In the genomic region with DNA sequence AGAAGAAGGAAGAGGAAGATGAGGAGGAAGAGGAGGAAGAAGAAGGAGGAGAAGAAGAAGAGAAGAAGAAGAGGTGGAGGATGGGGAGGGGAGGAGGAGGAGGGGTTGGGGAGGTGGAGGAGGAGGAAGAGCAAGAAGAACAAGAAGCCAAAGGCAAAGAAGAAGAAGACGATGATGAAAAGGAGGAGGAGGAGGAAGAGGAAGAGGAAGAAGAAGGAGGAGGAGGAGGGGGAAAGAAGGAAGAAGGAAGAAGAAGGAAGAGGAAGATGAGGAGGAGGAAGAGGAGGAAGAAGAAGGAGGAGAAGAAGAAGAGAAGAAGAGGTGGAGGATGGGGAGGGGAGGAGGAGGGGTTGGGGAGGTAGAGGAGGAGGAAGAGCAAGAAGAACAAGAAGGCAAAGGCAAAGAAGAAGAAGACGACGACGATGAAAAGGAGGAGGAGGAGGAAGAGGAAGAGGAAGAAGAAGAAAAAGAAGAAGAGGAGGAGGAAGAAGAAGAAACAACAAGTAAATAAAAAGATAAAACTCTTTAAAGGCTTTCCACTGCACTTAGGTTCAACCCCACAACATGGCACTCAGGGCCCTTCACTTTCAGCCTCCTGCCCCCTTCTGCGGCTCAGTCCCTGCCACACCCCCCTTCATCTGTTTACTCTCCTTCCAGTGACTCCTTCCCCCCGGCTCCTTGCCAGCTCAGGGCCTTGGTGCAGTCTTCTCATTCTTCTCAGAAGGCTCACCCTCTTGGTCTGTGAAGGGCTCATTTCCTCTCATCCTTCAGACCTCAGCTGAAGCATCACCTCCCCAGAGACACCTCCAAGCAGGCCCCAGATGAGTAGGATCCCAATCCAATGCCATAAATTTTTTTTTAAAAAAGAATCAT, we compare ENCODE assay signal across 11 cellular contexts.
DNase-seq lines count a peak whose midpoint lies in the region; ATAC-seq, FAIRE-seq and TF ChIP-seq lines count a peak whose summit lies in the region.
"Had no signal": no experiment of that assay in that cellular context is flagged by ENCODE, and none has a peak within 500 bp of the region (broad histone marks: within the 10 kb centered on the region; RNA-seq: fewer than 3 reads in every experiment).

No MANE protein-coding gene starts in this region.

- H3K4me3 ChIP-seq in sigmoid colon: no peak overlapping the region

- peaks cover 0 to 17% (median 14%) of the 10 kb centered on the region in 4 donors for H3K4me1 ChIP-seq in sigmoid colon

- 56 to 68% methylated on average over 6 of the region's 6 CpGs for WGBS in sigmoid colon, 2 donors

- H3K27me3 ChIP-seq in sigmoid colon: peaks cover 0 to 20% (median 8%) of the 10 kb centered on the region in 3 donors

- H3K27ac Mint-ChIP-seq in T-helper 2 cell treated with Interferon-gamma antibody and Interleukin-4, amounts not matched to agents 5 μg/mL and 100 μg/mL, for 36 hours: peak overlapping the region; percentile 59
- H3K27ac Mint-ChIP-seq in HFFc6: no peak overlapping the region
- peak overlapping the region; percentile 81 for H3K27ac Mint-ChIP-seq in activated naive CD8-positive, alpha-beta T cell treated with anti-CD3 and anti-CD28 coated beads, Interleukin-2, amount 10 ng/mL, durations not matched to agents 7 days and 5 days

- no peaks in the 10 kb centered on the region for H3K36me3 ChIP-seq in sigmoid colon

- no peak for DNase-seq in T-helper 2 cell treated with Interferon-gamma antibody and Interleukin-4, amounts not matched to agents 5 μg/mL and 100 μg/mL, for 36 hours (ENCODE audit: low spot score)
- no peak for DNase-seq in T-helper 2 cell
- peak; percentile 36 for DNase-seq in HFFc6
- DNase-seq in activated naive CD8-positive, alpha-beta T cell treated with anti-CD3 and anti-CD28 coated beads, Interleukin-2, amount 10 ng/mL, durations not matched to agents 7 days and 5 days: no peak
- DNase-seq in sigmoid colon: peak; percentile 55
- no peak for DNase-seq in HUDEP-2 (lab: John Stamatoyannopoulos, UW; ENCODE audit: unreplicated experiment in 76 of 76)
- DNase-seq in GM20000 (ENCODE audit: low spot score): no peak
- no peak for DNase-seq in H54 (ENCODE audit: insufficient read length, low spot score)
- DNase-seq: NCI-H1694, OCI-M1 had no signal

- peak; percentile 17 for ATAC-seq in activated naive CD8-positive, alpha-beta T cell treated with anti-CD3 and anti-CD28 coated beads, Interleukin-2, amount 10 ng/mL, durations not matched to agents 7 days and 5 days (ENCODE audit: low read depth)

- H3K9me3 ChIP-seq in sigmoid colon: no peaks in the 10 kb centered on the region

- H3K27me3 Mint-ChIP-seq in T-helper 2 cell treated with Interferon-gamma antibody and Interleukin-4, amounts not matched to agents 5 μg/mL and 100 μg/mL, for 36 hours (ENCODE audit: low read depth): peaks cover 3% of the 10 kb centered on the region
- peaks cover 56% of the 10 kb centered on the region for H3K27me3 Mint-ChIP-seq in HFFc6 (ENCODE audit: insufficient read depth)
- no peaks in the 10 kb centered on the region for H3K27me3 Mint-ChIP-seq in activated naive CD8-positive, alpha-beta T cell treated with anti-CD3 and anti-CD28 coated beads, Interleukin-2, amount 10 ng/mL, durations not matched to agents 7 days and 5 days

- intact Hi-C loops in sigmoid colon (cut with DNase I): no loop called here

- H3K27ac ChIP-seq in sigmoid colon: no peak overlapping the region

- no peak overlapping the region for H3K4me3 Mint-ChIP-seq in T-helper 2 cell treated with Interferon-gamma antibody and Interleukin-4, amounts not matched to agents 5 μg/mL and 100 μg/mL, for 36 hours
- H3K4me3 Mint-ChIP-seq in HFFc6: no peak overlapping the region
- no peak overlapping the region for H3K4me3 Mint-ChIP-seq in activated naive CD8-positive, alpha-beta T cell treated with anti-CD3 and anti-CD28 coated beads, Interleukin-2, amount 10 ng/mL, durations not matched to agents 7 days and 5 days

- TF ChIP-seq EP300 in sigmoid colon (IDR thresholded peaks at IDR 0.05): no peak

- peaks cover 41% of the 10 kb centered on the region for H3K4me1 Mint-ChIP-seq in T-helper 2 cell treated with Interferon-gamma antibody and Interleukin-4, amounts not matched to agents 5 μg/mL and 100 μg/mL, for 36 hours (ENCODE audit: low read depth)
- no peaks in the 10 kb centered on the region; the same call in 1 of the 2 replicates for H3K4me1 Mint-ChIP-seq in HFFc6 (ENCODE audit: low read depth)
- peaks cover 43% of the 10 kb centered on the region for H3K4me1 Mint-ChIP-seq in activated naive CD8-positive, alpha-beta T cell treated with anti-CD3 and anti-CD28 coated beads, Interleukin-2, amount 10 ng/mL, durations not matched to agents 7 days and 5 days

- TF ChIP-seq CTCF in HFFc6 (IDR thresholded peaks at IDR 0.05) (no peak), sigmoid colon (IDR thresholded peaks at IDR 0.05) (no peak), GM20000 (IDR thresholded peaks at IDR 0.05; ENCODE audit: extremely low read depth, missing control alignments) (no peak)

- FAIRE-seq in H54 (lab: Jason Lieb, UNC): no peak
- FAIRE-seq: HTR-8/SVneo had no signal

- TF ChIP-seq POLR2A in sigmoid colon (IDR thresholded peaks at IDR 0.05) (no peak), H54 (IDR thresholded peaks at IDR 0.05; ENCODE audit: low read depth, low read length) (no peak)

- no peaks in the 10 kb centered on the region for H3K36me3 Mint-ChIP-seq in T-helper 2 cell treated with Interferon-gamma antibody and Interleukin-4, amounts not matched to agents 5 μg/mL and 100 μg/mL, for 36 hours (ENCODE audit: low read depth)
- H3K36me3 Mint-ChIP-seq in HFFc6 (ENCODE audit: low read depth): no peaks in the 10 kb centered on the region
- H3K36me3 Mint-ChIP-seq in activated naive CD8-positive, alpha-beta T cell treated with anti-CD3 and anti-CD28 coated beads, Interleukin-2, amount 10 ng/mL, durations not matched to agents 7 days and 5 days: no peaks in the 10 kb centered on the region

- H3K9me3 Mint-ChIP-seq in T-helper 2 cell treated with Interferon-gamma antibody and Interleukin-4, amounts not matched to agents 5 μg/mL and 100 μg/mL, for 36 hours: no peaks in the 10 kb centered on the region
- H3K9me3 Mint-ChIP-seq in HFFc6: no peaks in the 10 kb centered on the region
- H3K9me3 Mint-ChIP-seq in activated naive CD8-positive, alpha-beta T cell treated with anti-CD3 and anti-CD28 coated beads, Interleukin-2, amount 10 ng/mL, durations not matched to agents 7 days and 5 days: no peaks in the 10 kb centered on the region

- POLR2A ChIA-PET in activated naive CD8-positive, alpha-beta T cell treated with anti-CD3 and anti-CD28 coated beads, Interleukin-2, amount 10 ng/mL, durations not matched to agents 7 days and 5 days (lab: Charles Lee): interaction anchor here (0.9 kb wide), 1 partner anchor 8 kb away, joined by 3 read pairs; no protein-coding TSS in a partner anchor

Comparison
In these comparisons a context has a peak if more than half of its experiments do, and no peak if none do; other contexts are left out.
1. DNase-seq: peak in HFFc6 (single experiment) and sigmoid colon (single experiment); none in T-helper 2 cell treated with Interferon-gamma antibody and Interleukin-4, amounts not matched to agents 5 μg/mL and 100 μg/mL, for 36 hours (single experiment), T-helper 2 cell (0 of 5), activated naive CD8-positive, alpha-beta T cell treated with anti-CD3 and anti-CD28 coated beads, Interleukin-2, amount 10 ng/mL, durations not matched to agents 7 days and 5 days (single experiment), HUDEP-2 (0 of 76), GM20000 (single experiment) and H54 (single experiment).